ENCODE assay signal across 1 cellular context in the genomic region with DNA sequence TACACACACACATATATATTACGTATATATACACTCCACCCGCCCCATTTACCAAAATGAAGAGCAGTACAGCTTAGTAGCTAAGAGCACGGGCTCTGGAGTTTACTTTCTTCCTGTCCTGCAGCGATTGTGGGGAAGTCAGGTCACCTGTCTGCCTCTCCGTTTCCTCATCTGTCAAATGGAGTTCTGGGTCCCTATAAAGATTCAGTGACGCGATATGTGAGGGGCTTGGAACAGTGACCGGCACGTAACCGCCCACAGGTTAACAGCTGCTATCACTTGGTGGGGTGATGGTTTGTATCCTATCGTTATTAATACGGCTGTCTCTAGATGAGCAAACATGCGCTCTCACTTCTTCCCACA.
A peak's percentile ranks its signal among the peaks of the same experiment; 100 is the strongest.
TF ChIP-seq lines count a peak whose summit lies in the region.

No MANE protein-coding gene starts in this region.

TF ChIP-seq in IMR-90, 13 proteins besides CTCF, POLR2A, EP300 and RAD21:
- TF ChIP-seq CEBPB (IDR thresholded peaks at IDR 0.05; ENCODE audit: low read depth, low read length) (no peak), NFE2L2 (IDR thresholded peaks at IDR 0.05; ENCODE audit: low read depth, low read length) (no peak), MXI1 (IDR thresholded peaks at IDR 0.05; ENCODE audit: borderline replicate concordance, low read depth, low read length) (0 out of 2 replicates have a peak, but pooled peaks have one; percentile 43), SMC3 (IDR thresholded peaks at IDR 0.05; ENCODE audit: low read depth, low read length) (no peak)
- TF ChIP-seq, protein P1, sequence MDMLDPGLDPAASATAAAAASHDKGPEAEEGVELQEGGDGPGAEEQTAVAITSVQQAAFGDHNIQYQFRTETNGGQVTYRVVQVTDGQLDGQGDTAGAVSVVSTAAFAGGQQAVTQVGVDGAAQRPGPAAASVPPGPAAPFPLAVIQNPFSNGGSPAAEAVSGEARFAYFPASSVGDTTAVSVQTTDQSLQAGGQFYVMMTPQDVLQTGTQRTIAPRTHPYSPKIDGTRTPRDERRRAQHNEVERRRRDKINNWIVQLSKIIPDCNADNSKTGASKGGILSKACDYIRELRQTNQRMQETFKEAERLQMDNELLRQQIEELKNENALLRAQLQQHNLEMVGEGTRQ (IDR thresholded peaks at IDR 0.05; ENCODE audit: low read depth, low read length) = no peak
